8 cellular contexts compared by ENCODE assay signal in the genomic region with DNA sequence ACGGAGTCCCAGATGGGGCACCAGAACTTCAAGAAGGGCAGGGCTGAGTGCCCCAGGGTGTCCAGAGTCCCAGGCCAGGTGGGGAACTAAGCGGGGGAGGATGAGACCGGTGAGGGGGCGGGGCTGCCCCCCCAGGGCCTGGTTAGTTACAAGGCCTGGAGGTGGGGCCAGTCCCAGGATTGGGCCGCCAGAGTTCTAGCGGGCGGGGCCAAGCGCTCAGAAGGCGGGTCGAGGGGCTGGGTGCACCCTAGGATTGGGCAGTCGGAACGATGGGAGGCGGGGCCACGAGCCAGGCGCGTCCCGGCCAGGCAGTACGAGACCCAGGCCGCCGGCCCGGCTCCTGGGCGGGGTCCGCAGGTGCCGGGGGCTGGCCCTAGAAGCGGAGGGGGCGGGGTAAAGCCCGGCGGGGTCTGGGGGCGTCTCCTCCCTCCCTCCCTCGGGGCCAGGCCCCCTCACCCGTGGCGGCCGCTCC. TPM values are rescaled to one million over a fixed set of nuclear protein-coding genes. Genes with fewer than 3 reads are reported as not detected.
A peak's percentile ranks its signal among the peaks of the same experiment; 100 is the strongest.
DNase-seq lines count a peak whose midpoint lies in the region; ATAC-seq and TF ChIP-seq lines count a peak whose summit lies in the region.

No MANE protein-coding gene starts in this region.

- H3K4me1 Mint-ChIP-seq in T-helper 17 cell: peaks cover 23% of the 10 kb centered on the region

- H3K4me3 ChIP-seq in right cardiac atrium (ENCODE audit: low read length) (peak overlapping the region; percentile 77), uterus (peak overlapping the region; percentile 50 to 89)

- peaks cover 5% of the 10 kb centered on the region for H3K36me3 Mint-ChIP-seq in T-helper 17 cell (ENCODE audit: low read depth)

- WGBS in right cardiac atrium: under 1% methylated on average over 33 of the region's 33 CpGs

- H3K27me3 Mint-ChIP-seq in T-helper 17 cell: no peaks in the 10 kb centered on the region

- TF ChIP-seq POLR2A in uterus (IDR thresholded peaks at IDR 0.05): no peak

- H3K9me3 ChIP-seq in T-helper 17 cell (ENCODE audit: control insufficient read depth, low read length, poor library complexity, severe bottlenecking) (no peaks in the 10 kb centered on the region), right cardiac atrium (ENCODE audit: control insufficient read depth, low read length) (no peaks in the 10 kb centered on the region), uterus (no peaks in the 10 kb centered on the region)

- intact Hi-C loops in right cardiac atrium (cut with DNase I): no loop called here
- intact Hi-C loops in uterus (cut with DNase I; ENCODE audit: low total_unique reads): loop anchor here (10.0 kb wide), 1 partner anchor 210 kb away; a partner anchor contains a TSS

- H3K27me3 ChIP-seq in right cardiac atrium (ENCODE audit: control insufficient read depth, insufficient read depth) (no peaks in the 10 kb centered on the region), uterus (no peaks in the 10 kb centered on the region)

- peak overlapping the region; percentile 93 for H3K4me3 Mint-ChIP-seq in T-helper 17 cell

- H3K27ac ChIP-seq in angular gyrus (ENCODE audit: low read depth, low read length): peak overlapping the region; percentile 88
- peak overlapping the region; percentile 80 for H3K27ac ChIP-seq in right cardiac atrium (ENCODE audit: low read length)
- H3K27ac ChIP-seq in uterus: peak overlapping the region; percentile 87 to 98

- no peaks in the 10 kb centered on the region for H3K36me3 ChIP-seq in uterus

- peak overlapping the region; percentile 93 for H3K27ac Mint-ChIP-seq in T-helper 17 cell

- ATAC-seq in GM18498 (IDR thresholded peaks at IDR 0.05; ENCODE audit: unreplicated experiment): peak; percentile 88
- peak; percentile 71 for ATAC-seq in HG02938 (IDR thresholded peaks at IDR 0.05; ENCODE audit: unreplicated experiment)
- ATAC-seq in T-helper 17 cell: peak; percentile 94
- ATAC-seq in right cardiac atrium: peak; percentile 95 to 96

- TF ChIP-seq CTCF in uterus (IDR thresholded peaks at IDR 0.05): peak in 1 of 4 experiments; percentile 20

- no peaks in the 10 kb centered on the region for H3K4me1 ChIP-seq in right cardiac atrium (ENCODE audit: control insufficient read depth, insufficient read depth, low read length)
- H3K4me1 ChIP-seq in uterus: no peaks in the 10 kb centered on the region

- DNase-seq in NCI-H1694 (lab: John Stamatoyannopoulos, UW) (peak; percentile 87), T-helper 17 cell (peak; percentile 96 to 97 (median 97)), right cardiac atrium (peak; percentile 98 to 99 (median 99)), pulmonary artery endothelial cell (ENCODE audit: low read depth, low spot score) (peak; percentile 81), uterus (peak; percentile 96 to 97)

RNA-seq across cellular contexts. Expression of a gene that starts 0.6 kb away (rescaled TPM):
- total RNA-seq in T-helper 17 cell (10 to 100 TPM; 15.3 to 15.6 TPM), right cardiac atrium (1 to 10 TPM; 3.1 to 5.4 (median 4.4) TPM), pulmonary artery endothelial cell (5.5 and 6.0 TPM in 2 replicates), uterus (10 to 100 TPM in 1 of 4 donors, 1 to 10 TPM in 2, under 1 TPM in 1; 0.88 to 14.8 (median 6.3) TPM)
- polyA plus RNA-seq in right cardiac atrium: 4.5 TPM

RNA-seq across cellular contexts. Expression of a gene that starts 23.9 kb away (rescaled TPM):
- total RNA-seq in T-helper 17 cell (10 to 100 TPM; 22.6 to 23.9 TPM), right cardiac atrium (100 to 1,000 TPM in 2 of 4 donors, 10 to 100 TPM in 2; 88.1 to 126 (median 105) TPM), pulmonary artery endothelial cell (34.9 and 55.2 TPM in 2 replicates), uterus (100 to 1,000 TPM in 1 of 4 donors, 10 to 100 TPM in 3; 44.6 to 138 (median 58.2) TPM)
- polyA plus RNA-seq in right cardiac atrium: 133 TPM

RNA-seq across cellular contexts. Expression of a gene that starts 24.2 kb away (rescaled TPM):
- total RNA-seq in T-helper 17 cell (under 1 TPM in 1 of 2 donors, not detected in 1; 0.26 TPM), right cardiac atrium (not detected), pulmonary artery endothelial cell (not detected in 2 replicates), uterus (1 to 10 TPM in 1 of 4 donors, not detected in 3; 1.1 TPM)
- polyA plus RNA-seq in right cardiac atrium: 0.14 TPM

RNA-seq across cellular contexts. Expression of a gene that starts 33.6 kb away (rescaled TPM):
- total RNA-seq in T-helper 17 cell (1 to 10 TPM in 1 of 2 donors, not detected in 1; 2.6 TPM), right cardiac atrium (100 to 1,000 TPM; 150 to 246 (median 173) TPM), pulmonary artery endothelial cell (0.07 and 0.35 TPM in 2 replicates), uterus (1,000 to 10,000 TPM in 1 of 4 donors, 100 to 1,000 TPM in 3; 267 to 1,727 (median 599) TPM)
- 298 TPM for polyA plus RNA-seq in right cardiac atrium

RNA-seq across cellular contexts. Expression of a gene that starts 54.0 kb away (rescaled TPM):
- 10 to 100 TPM; 33.9 to 40.6 TPM for total RNA-seq in T-helper 17 cell
- 10 to 100 TPM; 35.2 to 47.4 (median 41.0) TPM for total RNA-seq in right cardiac atrium
- polyA plus RNA-seq in right cardiac atrium: 54.9 TPM
- 29.5 and 31.8 TPM in 2 replicates for total RNA-seq in pulmonary artery endothelial cell
- 10 to 100 TPM; 19.7 to 89.4 (median 38.9) TPM for total RNA-seq in uterus

Comparison
In these comparisons a context has a peak if more than half of its experiments do, and no peak if none do; other contexts are left out.
1. Peak in every context shown above with its lines: DNase-seq, ATAC-seq, H3K4me3 ChIP-seq and H3K27ac ChIP-seq.